ENCODE assay signal across 1 cellular context in genomic region chr13:36819064-36819810, GRCh38.
A peak's percentile ranks its signal among the peaks of the same experiment; 100 is the strongest.
TF ChIP-seq lines count a peak whose summit lies in the region.

Gene RFXAP (plus strand): TSS chr13:36819222. CDS start chr13:36819358, 136 bp downstream.

TF ChIP-seq in HepG2, 621 proteins besides CTCF, POLR2A, EP300 and RAD21 (continued from another document and continues in another):
- no peak for TF ChIP-seq SOX13 (IDR thresholded peaks at IDR 0.05)
- no peak for TF ChIP-seq SOX13 (CRISPR knock-in tag; conservative IDR thresholded peaks at IDR 0.05 in 1 of 2, IDR thresholded peaks at IDR 0.05 in 1 of 2)
- TF ChIP-seq CENPT (CRISPR knock-in tag; IDR thresholded peaks at IDR 0.05; ENCODE audit: low read depth), result peak; percentile 47; the same call in 1 of the 2 replicates
- no peak for TF ChIP-seq TBX2 (CRISPR knock-in tag; IDR thresholded peaks at IDR 0.05; ENCODE audit: borderline replicate concordance)
- no peak for TF ChIP-seq RFX1 (IDR thresholded peaks at IDR 0.05)
- no peak for TF ChIP-seq ZNF7 (CRISPR knock-in tag; IDR thresholded peaks at IDR 0.05)
- no peak for TF ChIP-seq ZNF530 (CRISPR knock-in tag; IDR thresholded peaks at IDR 0.05; ENCODE audit: low read depth)
- TF ChIP-seq MTF2 (CRISPR knock-in tag; IDR thresholded peaks at IDR 0.05; ENCODE audit: borderline replicate concordance), result no peak
- no peak for TF ChIP-seq HIVEP1 (CRISPR knock-in tag; IDR thresholded peaks at IDR 0.05)
- no peak for TF ChIP-seq ZNF816 (CRISPR knock-in tag; IDR thresholded peaks at IDR 0.05; ENCODE audit: borderline replicate concordance)
- TF ChIP-seq ZNF781 (CRISPR knock-in tag; IDR thresholded peaks at IDR 0.05; ENCODE audit: borderline replicate concordance, not compliant biosample characterization), result no peak
- TF ChIP-seq TSC22D2 (CRISPR knock-in tag; IDR thresholded peaks at IDR 0.05; ENCODE audit: borderline replicate concordance), result no peak
- peak; percentile 93 for TF ChIP-seq PATZ1 (CRISPR knock-in tag; IDR thresholded peaks at IDR 0.05)
- no peak; the same call in 1 of the 2 replicates for TF ChIP-seq ZNF350 (CRISPR knock-in tag; IDR thresholded peaks at IDR 0.05; ENCODE audit: borderline replicate concordance, low read depth)
- TF ChIP-seq MLX (CRISPR knock-in tag; IDR thresholded peaks at IDR 0.05), result no peak
- TF ChIP-seq KMT2A (CRISPR knock-in tag; IDR thresholded peaks at IDR 0.05), result peak; percentile 64; the same call in 1 of the 2 replicates
- no peak for TF ChIP-seq LBX2 (CRISPR knock-in tag; IDR thresholded peaks at IDR 0.05; ENCODE audit: borderline replicate concordance)
- no peak for TF ChIP-seq WIZ (CRISPR knock-in tag; IDR thresholded peaks at IDR 0.05)
- TF ChIP-seq ATF7-NPFF (CRISPR knock-in tag; IDR thresholded peaks at IDR 0.05; ENCODE audit: low read depth), result no peak
- TF ChIP-seq NR2C2 (CRISPR knock-in tag; IDR thresholded peaks at IDR 0.05; ENCODE audit: borderline replicate concordance), result peak; percentile 30; the same call in 1 of the 2 replicates
- TF ChIP-seq MXI1 (IDR thresholded peaks at IDR 0.05; ENCODE audit: borderline replicate concordance, low read depth, low read length), result peak; percentile 69; the same call in 1 of the 3 replicates
- no peak for TF ChIP-seq ATF2 (CRISPR knock-in tag; IDR thresholded peaks at IDR 0.05)
- TF ChIP-seq MXD4 (CRISPR knock-in tag; IDR thresholded peaks at IDR 0.05), result no peak
- TF ChIP-seq AKNA (CRISPR knock-in tag; IDR thresholded peaks at IDR 0.05; ENCODE audit: borderline replicate concordance), result no peak
- no peak for TF ChIP-seq CBX1 (IDR thresholded peaks at IDR 0.05; ENCODE audit: low read depth)
- TF ChIP-seq ZNF737 (CRISPR knock-in tag; IDR thresholded peaks at IDR 0.05; ENCODE audit: borderline replicate concordance), result no peak
- 0 out of 2 replicates have a peak, but pooled peaks have one; percentile 28 for TF ChIP-seq ZBTB20 (CRISPR knock-in tag; IDR thresholded peaks at IDR 0.05; ENCODE audit: borderline replicate concordance, low read depth)
- TF ChIP-seq ZNF710 (CRISPR knock-in tag; IDR thresholded peaks at IDR 0.05; ENCODE audit: borderline replicate concordance), result peak; percentile 58; the same call in 1 of the 2 replicates
- no peak for TF ChIP-seq ZNF501 (CRISPR knock-in tag; IDR thresholded peaks at IDR 0.05)
- TF ChIP-seq ZFP91 (CRISPR knock-in tag; IDR thresholded peaks at IDR 0.05; ENCODE audit: borderline replicate concordance), result peak; percentile 38; the same call in 1 of the 2 replicates
- TF ChIP-seq HOXA7 (CRISPR knock-in tag; IDR thresholded peaks at IDR 0.05), result no peak
- no peak for TF ChIP-seq ZNF878 (CRISPR knock-in tag; IDR thresholded peaks at IDR 0.05)
- TF ChIP-seq MLLT10 (CRISPR knock-in tag; IDR thresholded peaks at IDR 0.05), result no peak
- peak; percentile 50; the same call in 1 of the 2 replicates for TF ChIP-seq MYC (CRISPR knock-in tag; IDR thresholded peaks at IDR 0.05; ENCODE audit: borderline replicate concordance)
- TF ChIP-seq FOXO1 (CRISPR knock-in tag; IDR thresholded peaks at IDR 0.05), result peak; percentile 14; the same call in 1 of the 2 replicates
- no peak for TF ChIP-seq PREB (CRISPR knock-in tag; IDR thresholded peaks at IDR 0.05)
- no peak for TF ChIP-seq ZNF431 (CRISPR knock-in tag; IDR thresholded peaks at IDR 0.05; ENCODE audit: borderline replicate concordance, low read depth)
- no peak for TF ChIP-seq KDM1A (CRISPR knock-in tag; IDR thresholded peaks at IDR 0.05)
- no peak for TF ChIP-seq RNF219 (CRISPR knock-in tag; IDR thresholded peaks at IDR 0.05)
- no peak for TF ChIP-seq ZNF558 (CRISPR knock-in tag; IDR thresholded peaks at IDR 0.05; ENCODE audit: borderline replicate concordance)
- TF ChIP-seq ZNF121 (CRISPR knock-in tag; IDR thresholded peaks at IDR 0.05), result no peak
- TF ChIP-seq AKAP8 (CRISPR knock-in tag; IDR thresholded peaks at IDR 0.05), result no peak
- no peak for TF ChIP-seq PBX3 (CRISPR knock-in tag; IDR thresholded peaks at IDR 0.05; ENCODE audit: borderline replicate concordance)
- peak; percentile 37; the same call in 1 of the 2 replicates for TF ChIP-seq HOXA9 (CRISPR knock-in tag; IDR thresholded peaks at IDR 0.05; ENCODE audit: borderline replicate concordance)
- no peak for TF ChIP-seq IRF9 (CRISPR knock-in tag; IDR thresholded peaks at IDR 0.05; ENCODE audit: borderline replicate concordance)
